In the genomic region with DNA sequence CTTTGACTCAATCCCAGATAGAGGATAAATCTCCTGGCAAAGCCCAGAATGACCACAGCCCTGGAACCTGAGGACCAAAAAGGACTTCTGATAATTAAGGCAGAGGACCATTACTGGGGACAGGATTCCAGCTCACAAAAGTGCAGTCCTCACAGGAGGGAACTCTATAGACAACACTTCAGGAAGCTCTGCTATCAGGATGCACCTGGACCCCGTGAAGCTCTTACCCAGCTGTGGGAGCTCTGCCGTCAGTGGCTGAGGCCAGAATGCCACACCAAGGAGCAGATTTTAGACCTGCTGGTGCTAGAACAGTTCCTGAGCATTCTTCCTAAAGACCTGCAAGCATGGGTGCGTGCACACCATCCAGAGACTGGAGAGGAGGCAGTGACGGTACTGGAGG, we compare ENCODE assay signal across 1 cellular context.
TF ChIP-seq lines count a peak whose summit lies in the region.

No MANE protein-coding gene starts in this region.

TF ChIP-seq in GM23338, 12 proteins besides CTCF, POLR2A, EP300 and RAD21 (continued from another document):
- TF ChIP-seq ETS1 (IDR thresholded peaks at IDR 0.05) (no peak), POLR2AphosphoS5 (IDR thresholded peaks at IDR 0.05; ENCODE audit: low read depth) (no peak), ZNF114 (CRISPR knock-in tag; IDR thresholded peaks at IDR 0.05) (no peak), EZH2phosphoT487 (IDR thresholded peaks at IDR 0.05; ENCODE audit: unreplicated experiment) (no peak), EZH2 (IDR thresholded peaks at IDR 0.05; ENCODE audit: low read depth, unreplicated experiment) (no peak), REST (IDR thresholded peaks at IDR 0.05; ENCODE audit: unreplicated experiment) (no peak), NANOG (IDR thresholded peaks at IDR 0.05; ENCODE audit: borderline replicate concordance) (no peak), JUNB (IDR thresholded peaks at IDR 0.05; ENCODE audit: unreplicated experiment) (no peak), ZNF331 (CRISPR knock-in tag; IDR thresholded peaks at IDR 0.05; ENCODE audit: low read depth) (no peak), STAT1 (IDR thresholded peaks at IDR 0.05; ENCODE audit: unreplicated experiment) (no peak)
- TF ChIP-seq, protein P1, sequence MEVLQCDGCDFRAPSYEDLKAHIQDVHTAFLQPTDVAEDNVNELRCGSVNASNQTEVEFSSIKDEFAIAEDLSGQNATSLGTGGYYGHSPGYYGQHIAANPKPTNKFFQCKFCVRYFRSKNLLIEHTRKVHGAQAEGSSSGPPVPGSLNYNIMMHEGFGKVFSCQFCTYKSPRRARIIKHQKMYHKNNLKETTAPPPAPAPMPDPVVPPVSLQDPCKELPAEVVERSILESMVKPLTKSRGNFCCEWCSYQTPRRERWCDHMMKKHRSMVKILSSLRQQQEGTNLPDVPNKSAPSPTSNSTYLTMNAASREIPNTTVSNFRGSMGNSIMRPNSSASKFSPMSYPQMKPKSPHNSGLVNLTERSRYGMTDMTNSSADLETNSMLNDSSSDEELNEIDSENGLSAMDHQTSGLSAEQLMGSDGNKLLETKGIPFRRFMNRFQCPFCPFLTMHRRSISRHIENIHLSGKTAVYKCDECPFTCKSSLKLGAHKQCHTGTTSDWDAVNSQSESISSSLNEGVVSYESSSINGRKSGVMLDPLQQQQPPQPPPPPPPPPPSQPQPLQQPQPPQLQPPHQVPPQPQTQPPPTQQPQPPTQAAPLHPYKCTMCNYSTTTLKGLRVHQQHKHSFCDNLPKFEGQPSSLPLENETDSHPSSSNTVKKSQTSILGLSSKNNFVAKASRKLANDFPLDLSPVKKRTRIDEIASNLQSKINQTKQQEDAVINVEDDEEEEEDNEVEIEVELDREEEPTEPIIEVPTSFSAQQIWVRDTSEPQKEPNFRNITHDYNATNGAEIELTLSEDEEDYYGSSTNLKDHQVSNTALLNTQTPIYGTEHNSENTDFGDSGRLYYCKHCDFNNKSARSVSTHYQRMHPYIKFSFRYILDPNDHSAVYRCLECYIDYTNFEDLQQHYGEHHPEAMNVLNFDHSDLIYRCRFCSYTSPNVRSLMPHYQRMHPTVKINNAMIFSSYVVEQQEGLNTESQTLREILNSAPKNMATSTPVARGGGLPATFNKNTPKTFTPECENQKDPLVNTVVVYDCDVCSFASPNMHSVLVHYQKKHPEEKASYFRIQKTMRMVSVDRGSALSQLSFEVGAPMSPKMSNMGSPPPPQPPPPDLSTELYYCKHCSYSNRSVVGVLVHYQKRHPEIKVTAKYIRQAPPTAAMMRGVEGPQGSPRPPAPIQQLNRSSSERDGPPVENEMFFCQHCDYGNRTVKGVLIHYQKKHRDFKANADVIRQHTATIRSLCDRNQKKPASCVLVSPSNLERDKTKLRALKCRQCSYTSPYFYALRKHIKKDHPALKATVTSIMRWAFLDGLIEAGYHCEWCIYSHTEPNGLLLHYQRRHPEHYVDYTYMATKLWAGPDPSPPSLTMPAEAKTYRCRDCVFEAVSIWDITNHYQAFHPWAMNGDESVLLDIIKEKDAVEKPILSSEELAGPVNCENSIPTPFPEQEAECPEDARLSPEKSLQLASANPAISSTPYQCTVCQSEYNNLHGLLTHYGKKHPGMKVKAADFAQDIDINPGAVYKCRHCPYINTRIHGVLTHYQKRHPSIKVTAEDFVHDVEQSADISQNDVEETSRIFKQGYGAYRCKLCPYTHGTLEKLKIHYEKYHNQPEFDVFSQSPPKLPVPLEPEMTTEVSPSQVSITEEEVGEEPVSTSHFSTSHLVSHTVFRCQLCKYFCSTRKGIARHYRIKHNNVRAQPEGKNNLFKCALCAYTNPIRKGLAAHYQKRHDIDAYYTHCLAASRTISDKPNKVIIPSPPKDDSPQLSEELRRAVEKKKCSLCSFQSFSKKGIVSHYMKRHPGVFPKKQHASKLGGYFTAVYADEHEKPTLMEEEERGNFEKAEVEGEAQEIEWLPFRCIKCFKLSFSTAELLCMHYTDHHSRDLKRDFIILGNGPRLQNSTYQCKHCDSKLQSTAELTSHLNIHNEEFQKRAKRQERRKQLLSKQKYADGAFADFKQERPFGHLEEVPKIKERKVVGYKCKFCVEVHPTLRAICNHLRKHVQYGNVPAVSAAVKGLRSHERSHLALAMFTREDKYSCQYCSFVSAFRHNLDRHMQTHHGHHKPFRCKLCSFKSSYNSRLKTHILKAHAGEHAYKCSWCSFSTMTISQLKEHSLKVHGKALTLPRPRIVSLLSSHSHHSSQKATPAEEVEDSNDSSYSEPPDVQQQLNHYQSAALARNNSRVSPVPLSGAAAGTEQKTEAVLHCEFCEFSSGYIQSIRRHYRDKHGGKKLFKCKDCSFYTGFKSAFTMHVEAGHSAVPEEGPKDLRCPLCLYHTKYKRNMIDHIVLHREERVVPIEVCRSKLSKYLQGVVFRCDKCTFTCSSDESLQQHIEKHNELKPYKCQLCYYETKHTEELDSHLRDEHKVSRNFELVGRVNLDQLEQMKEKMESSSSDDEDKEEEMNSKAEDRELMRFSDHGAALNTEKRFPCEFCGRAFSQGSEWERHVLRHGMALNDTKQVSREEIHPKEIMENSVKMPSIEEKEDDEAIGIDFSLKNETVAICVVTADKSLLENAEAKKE (CRISPR knock-in tag; IDR thresholded peaks at IDR 0.05): no peak
TF ChIP-seq in GM23338: peak in this region for 0.
